In the genomic region with DNA sequence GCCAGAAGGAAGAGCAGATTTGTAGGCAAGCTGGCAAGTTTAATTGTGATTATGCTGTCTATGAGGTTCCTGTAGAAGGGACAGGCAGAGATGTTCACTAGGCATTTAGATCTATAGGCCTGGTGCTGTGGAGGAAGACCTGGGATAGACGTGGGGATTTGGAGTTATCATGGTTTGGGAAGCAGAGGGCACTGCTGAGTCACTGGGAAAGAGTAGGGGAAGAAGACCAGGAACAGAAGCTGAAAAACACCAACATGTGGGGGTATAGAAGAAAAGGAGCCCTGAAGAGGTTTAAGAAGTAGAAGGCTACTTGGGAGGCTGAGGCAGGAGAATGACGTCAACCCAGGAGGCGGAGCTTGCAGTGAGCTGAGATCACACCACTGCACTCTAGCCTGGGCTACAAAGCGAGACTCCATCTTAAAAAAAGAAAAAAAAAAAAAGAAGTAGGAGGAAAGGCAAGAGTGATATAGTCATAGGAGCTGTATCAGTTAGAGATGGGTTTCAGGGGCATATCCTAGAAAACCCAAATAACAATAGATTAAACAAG, we compare ENCODE assay signal across 16 cellular contexts. TPM values are rescaled to one million over a fixed set of nuclear protein-coding genes. Genes with fewer than 3 reads are reported as not detected.
DNase-seq lines count a peak whose midpoint lies in the region; ATAC-seq, FAIRE-seq and TF ChIP-seq lines count a peak whose summit lies in the region.
"Had no signal": no experiment of that assay in that cellular context is flagged by ENCODE, and none has a peak within 500 bp of the region (broad histone marks: within the 10 kb centered on the region; RNA-seq: fewer than 3 reads in every experiment).

No MANE protein-coding gene starts in this region.

- no peak overlapping the region for H2AK5ac ChIP-seq in H1 (ENCODE audit: low read depth, low read length)

- no peaks in the 10 kb centered on the region for H3K79me1 ChIP-seq in H1 (ENCODE audit: low read depth, low read length)

- no peak overlapping the region for H4K91ac ChIP-seq in H1 (replicated peaks; ENCODE audit: insufficient read length, low read length)

- H3K27me3 Mint-ChIP-seq in activated CD8-positive, alpha-beta T cell treated with anti-CD3 and anti-CD28 coated beads for 36 hours, result no peaks in the 10 kb centered on the region
- H3K27me3 Mint-ChIP-seq in activated CD8-positive, alpha-beta T cell treated with anti-CD3 and anti-CD28 coated beads, Interleukin-2, amount 10 ng/mL, durations not matched to agents 7 days and 5 days (ENCODE audit: low read depth), result no peaks in the 10 kb centered on the region
- H3K27me3 Mint-ChIP-seq in neural progenitor cell (ENCODE audit: insufficient read depth, low read depth), result peaks cover 3% of the 10 kb centered on the region

- no peak for TF ChIP-seq CTCF in activated CD8-positive, alpha-beta T cell treated with anti-CD3 and anti-CD28 coated beads for 36 hours (IDR thresholded peaks at IDR 0.05)
- TF ChIP-seq CTCF in H1 (IDR thresholded peaks at IDR 0.05; ENCODE audit: control extremely low read depth in 1 of 3, insufficient read depth in 1 of 3, low read depth in 1 of 3, low read length in 3 of 3) (peak; percentile 33 to 52 (median 43)), neural progenitor cell (IDR thresholded peaks at IDR 0.05) (no peak)

- peak; percentile 59 to 71 for TF ChIP-seq RAD21 in H1 (IDR thresholded peaks at IDR 0.05 in 1 of 2, conservative IDR thresholded peaks at IDR 0.05 in 1 of 2; ENCODE audit: low read depth in 2 of 2, low read length in 2 of 2)

- no peaks in the 10 kb centered on the region for H3K4me1 ChIP-seq in H1 (replicated peaks in 1 of 4; ENCODE audit: control insufficient read depth in 3 of 4, insufficient read depth in 4 of 4, low read length in 3 of 4)
- peaks cover 4% of the 10 kb centered on the region for H3K4me1 ChIP-seq in neural progenitor cell
- no peaks in the 10 kb centered on the region for H3K4me1 ChIP-seq in aorta (ENCODE audit: control insufficient read depth in 1 of 2, insufficient read depth in 2 of 2, low read length in 2 of 2)
- H3K4me1 ChIP-seq: A549, SJSA1, tibial artery had no signal

- H3K4me3 Mint-ChIP-seq in activated CD8-positive, alpha-beta T cell treated with anti-CD3 and anti-CD28 coated beads for 36 hours, result no peak overlapping the region
- H3K4me3 Mint-ChIP-seq in activated CD8-positive, alpha-beta T cell treated with anti-CD3 and anti-CD28 coated beads, Interleukin-2, amount 10 ng/mL, durations not matched to agents 7 days and 5 days, result no peak overlapping the region
- no peak overlapping the region for H3K4me3 Mint-ChIP-seq in neural progenitor cell
- H3K4me3 Mint-ChIP-seq: activated T-cell treated with anti-CD3 and anti-CD28 coated beads, Interleukin-2, amount 50 U/mL, for 72 hours; naive B cell had no signal

- H3K4ac ChIP-seq in H1 (replicated peaks; ENCODE audit: insufficient read length, low read depth, low read length), result no peak overlapping the region

- H3K9ac ChIP-seq in H1 (replicated peaks in 1 of 4; ENCODE audit: extremely low read depth in 1 of 4, low read depth in 3 of 4, low read length in 3 of 4), result no peak overlapping the region
- no peak overlapping the region for H3K9ac ChIP-seq in neural progenitor cell

- H4K8ac ChIP-seq in H1 (ENCODE audit: extremely low read depth, insufficient read depth, low read length), result no peak overlapping the region

- H3K4me2 ChIP-seq in H1 (ENCODE audit: insufficient read depth in 1 of 2, low read depth in 2 of 2, low read length in 2 of 2) (no peak overlapping the region), neural progenitor cell (no peak overlapping the region)
- H3K4me2 ChIP-seq: A549 had no signal

- H3K36me3 ChIP-seq in H1 (ENCODE audit: control insufficient read depth in 2 of 4, insufficient read depth in 4 of 4, low read length in 3 of 4), result no peaks in the 10 kb centered on the region
- no peaks in the 10 kb centered on the region for H3K36me3 ChIP-seq in neural progenitor cell
- H3K36me3 ChIP-seq in aorta (ENCODE audit: control insufficient read depth in 1 of 2, insufficient read depth in 2 of 2, low read length in 1 of 2), result no peaks in the 10 kb centered on the region
- H3K36me3 ChIP-seq: SJSA1, tibial artery had no signal

- H3K14ac ChIP-seq in H1 (ENCODE audit: insufficient read length), result no peak overlapping the region

- no peak for ATAC-seq in activated CD8-positive, alpha-beta T cell treated with anti-CD3 and anti-CD28 coated beads for 36 hours
- ATAC-seq in activated CD8-positive, alpha-beta T cell treated with anti-CD3 and anti-CD28 coated beads, Interleukin-2, amount 10 ng/mL, durations not matched to agents 7 days and 5 days, result no peak
- no peak for ATAC-seq in aorta (ENCODE audit: low FRiP score)
- ATAC-seq: activated T-cell treated with anti-CD3 and anti-CD28 coated beads, Interleukin-2, amount 50 U/mL, for 72 hours had no signal

- POLR2A ChIA-PET in activated CD8-positive, alpha-beta T cell treated with anti-CD3 and anti-CD28 coated beads for 36 hours (lab: Charles Lee), result interaction anchor here (0.6 to 1.1 kb wide), 2 partner anchors 12 to 213 kb away, joined by 3 to 4 read pairs; no protein-coding TSS in a partner anchor
- POLR2A ChIA-PET in activated CD8-positive, alpha-beta T cell treated with anti-CD3 and anti-CD28 coated beads, Interleukin-2, amount 10 ng/mL, durations not matched to agents 7 days and 5 days (lab: Charles Lee), result interaction anchor here (0.7 kb wide), 1 partner anchor 20 kb away, joined by 3 read pairs; no protein-coding TSS in a partner anchor
- POLR2A ChIA-PET in H1 (lab: Charles Lee; ENCODE audit: partially characterized antibody), result interaction anchor here (1.3 kb wide), 1 partner anchor 95 kb away, joined by 4 read pairs; no protein-coding TSS in a partner anchor

- no peak overlapping the region for H2BK12ac ChIP-seq in H1 (ENCODE audit: low read depth, low read length)

- H4K20me1 ChIP-seq in H1 (replicated peaks in 1 of 2; ENCODE audit: control insufficient read depth in 1 of 2, insufficient read depth in 2 of 2, low read length in 2 of 2) (no peaks in the 10 kb centered on the region), neural progenitor cell (ENCODE audit: low read depth) (no peaks in the 10 kb centered on the region)

- no peak overlapping the region for H3K27ac ChIP-seq in H1 (ENCODE audit: low read depth, low read length)
- no peak overlapping the region for H3K27ac ChIP-seq in neural progenitor cell
- H3K27ac ChIP-seq in aorta (ENCODE audit: low read depth in 1 of 2, low read length in 2 of 2), result no peak overlapping the region
- H3K27ac ChIP-seq: A549, SJSA1, tibial artery had no signal

- no peak overlapping the region for H3K4me3 ChIP-seq in H1 (ENCODE audit: extremely low read depth in 1 of 4, insufficient read depth in 2 of 4, low read depth in 3 of 4, low read length in 4 of 4)
- no peak overlapping the region for H3K4me3 ChIP-seq in neural progenitor cell
- H3K4me3 ChIP-seq in aorta (ENCODE audit: low read length in 2 of 2), result no peak overlapping the region
- H3K4me3 ChIP-seq: A549, SJSA1, tibial artery had no signal

- no peak overlapping the region for H2BK15ac ChIP-seq in H1 (ENCODE audit: low read length)

- DNase-seq in activated CD8-positive, alpha-beta T cell treated with anti-CD3 and anti-CD28 coated beads for 36 hours, result peak; percentile 26
- no peak for DNase-seq in activated CD8-positive, alpha-beta T cell treated with anti-CD3 and anti-CD28 coated beads, Interleukin-2, amount 10 ng/mL, durations not matched to agents 7 days and 5 days
- DNase-seq in OCI-M1 (lab: John Stamatoyannopoulos, UW) (peak; percentile 6), H1 (ENCODE audit: low read depth in 1 of 2, low spot score in 2 of 2) (no peak), neural progenitor cell (ENCODE audit: low spot score) (no peak), aorta (no peak), superior temporal gyrus (ENCODE audit: extremely low spot score) (no peak), NCI-H526 treated with DMSO at 0.1 percent for 48 hours (lab: John Stamatoyannopoulos, UW) (no peak)
- DNase-seq: activated CD4-positive, CD25-positive, alpha-beta regulatory T cell; activated T-cell treated with anti-CD3 and anti-CD28 coated beads, Interleukin-2, amount 50 U/mL, for 72 hours; naive B cell; NCI-H1105 treated with DMSO at 0.1 percent for 48 hours; tibial artery had no signal

- no peak overlapping the region for H2BK20ac ChIP-seq in H1 (ENCODE audit: low read length)

- no peak overlapping the region for H4K5ac ChIP-seq in H1 (ENCODE audit: insufficient read length, low read depth, low read length)

- TF ChIP-seq POLR2A in H1 (IDR thresholded peaks at IDR 0.05; ENCODE audit: control extremely low read depth in 1 of 2, low read depth in 2 of 2, low read length in 2 of 2), result no peak

- H3K56ac ChIP-seq in H1 (replicated peaks; ENCODE audit: insufficient read length, low read depth, low read length), result no peak overlapping the region

- H3K23me2 ChIP-seq in H1 (ENCODE audit: low read depth, low read length), result no peaks in the 10 kb centered on the region

- WGBS in H1 (ENCODE audit: extremely low coverage in 1 of 2, insufficient coverage in 1 of 2, insufficient read length in 1 of 2, insufficient replicate concordance in 2 of 2, low coverage in 1 of 2, low lambda C conversion rate in 2 of 2, missing lambda C conversion rate in 1 of 2), 2 experiments, result 56% methylated on average over 4 of the region's 4 CpGs; no CpG with 5 or more reads in 1 of the 2 experiments
- WGBS in aorta, 2 donors, result 57 to 64% methylated on average over 4 of the region's 4 CpGs

- no peak for FAIRE-seq in H1 (lab: Jason Lieb, UNC)
- FAIRE-seq: A549 had no signal

- H3K27ac Mint-ChIP-seq in activated CD8-positive, alpha-beta T cell treated with anti-CD3 and anti-CD28 coated beads for 36 hours, result no peak overlapping the region
- no peak overlapping the region for H3K27ac Mint-ChIP-seq in activated CD8-positive, alpha-beta T cell treated with anti-CD3 and anti-CD28 coated beads, Interleukin-2, amount 10 ng/mL, durations not matched to agents 7 days and 5 days
- peak overlapping the region; percentile 15 for H3K27ac Mint-ChIP-seq in neural progenitor cell
- H3K27ac Mint-ChIP-seq: activated T-cell treated with anti-CD3 and anti-CD28 coated beads, Interleukin-2, amount 50 U/mL, for 72 hours; naive B cell had no signal

- H3K9me3 ChIP-seq in H1 (ENCODE audit: insufficient read depth in 2 of 2, low read depth in 1 of 2, low read length in 1 of 2) (no peaks in the 10 kb centered on the region), neural progenitor cell (ENCODE audit: low read depth) (no peaks in the 10 kb centered on the region), aorta (ENCODE audit: control insufficient read depth, low read length) (no peaks in the 10 kb centered on the region)
- H3K9me3 ChIP-seq: A549, SJSA1, tibial artery had no signal

- no peak overlapping the region for H3K23ac ChIP-seq in H1 (ENCODE audit: insufficient read length)

- no peaks in the 10 kb centered on the region; a peak in 1 of 7 replicates for H3K27me3 ChIP-seq in H1 (replicated peaks in 1 of 4; ENCODE audit: control insufficient read depth in 3 of 4, extremely low read depth in 1 of 4, insufficient read depth in 3 of 4, low read length in 3 of 4)
- H3K27me3 ChIP-seq in neural progenitor cell, result no peaks in the 10 kb centered on the region
- H3K27me3 ChIP-seq in aorta (ENCODE audit: control insufficient read depth in 1 of 2, insufficient read depth in 2 of 2, low read length in 1 of 2), result no peaks in the 10 kb centered on the region
- H3K27me3 ChIP-seq: SJSA1, tibial artery had no signal

- H2BK5ac ChIP-seq in H1 (ENCODE audit: low read depth, low read length), result no peak overlapping the region

- no peak for TF ChIP-seq EP300 in H1 (IDR thresholded peaks at IDR 0.05; ENCODE audit: borderline replicate concordance in 1 of 2, low read depth in 2 of 2, low read length in 2 of 2)

- intact Hi-C loops in activated CD8-positive, alpha-beta T cell treated with anti-CD3 and anti-CD28 coated beads for 36 hours (cut with micrococcal nuclease), result no loop called here
- intact Hi-C loops in aorta (cut with DNase I), result no loop called here

- H2AFZ ChIP-seq in H1 (ENCODE audit: low read length) (no peak overlapping the region; the same call in 1 of the 2 replicates), neural progenitor cell (replicated peaks) (no peak overlapping the region)

- H3K18ac ChIP-seq in H1 (ENCODE audit: extremely low read depth, low read length), result no peak overlapping the region

- H3K9me3 Mint-ChIP-seq in activated CD8-positive, alpha-beta T cell treated with anti-CD3 and anti-CD28 coated beads for 36 hours, result no peaks in the 10 kb centered on the region
- H3K9me3 Mint-ChIP-seq in activated CD8-positive, alpha-beta T cell treated with anti-CD3 and anti-CD28 coated beads, Interleukin-2, amount 10 ng/mL, durations not matched to agents 7 days and 5 days (ENCODE audit: insufficient read depth), result no peaks in the 10 kb centered on the region
- peaks cover 4% of the 10 kb centered on the region for H3K9me3 Mint-ChIP-seq in neural progenitor cell

- CTCF ChIA-PET in activated CD8-positive, alpha-beta T cell treated with anti-CD3 and anti-CD28 coated beads for 36 hours (lab: Charles Lee), result no interaction called here
- CTCF ChIA-PET in activated CD8-positive, alpha-beta T cell treated with anti-CD3 and anti-CD28 coated beads, Interleukin-2, amount 10 ng/mL, durations not matched to agents 7 days and 5 days (lab: Charles Lee), result interaction anchor here (0.6 to 1.8 kb wide), 3 partner anchors 10 to 80 kb away, joined by 3 to 4 read pairs (median 3); no protein-coding TSS in a partner anchor
- CTCF ChIA-PET in H1 (lab: Charles Lee; ENCODE audit: partially characterized antibody), result interaction anchor here (0.8 to 3.5 kb wide), 19 partner anchors 9 to 169 kb away, joined by 3 to 19 read pairs (median 5); a partner anchor contains a TSS

- H3K4me1 Mint-ChIP-seq in activated CD8-positive, alpha-beta T cell treated with anti-CD3 and anti-CD28 coated beads for 36 hours (ENCODE audit: low read depth), result no peaks in the 10 kb centered on the region
- H3K4me1 Mint-ChIP-seq in activated CD8-positive, alpha-beta T cell treated with anti-CD3 and anti-CD28 coated beads, Interleukin-2, amount 10 ng/mL, durations not matched to agents 7 days and 5 days (ENCODE audit: low read depth), result no peaks in the 10 kb centered on the region
- H3K4me1 Mint-ChIP-seq in neural progenitor cell, result peaks cover 5% of the 10 kb centered on the region
- H3K4me1 Mint-ChIP-seq: naive B cell had no signal

- no peaks in the 10 kb centered on the region for H3F3A ChIP-seq in neural progenitor cell (ENCODE audit: low read depth)

- H2BK120ac ChIP-seq in H1 (replicated peaks; ENCODE audit: low read depth, low read length), result no peak overlapping the region

- no peaks in the 10 kb centered on the region for H3K36me3 Mint-ChIP-seq in activated CD8-positive, alpha-beta T cell treated with anti-CD3 and anti-CD28 coated beads for 36 hours (ENCODE audit: low read depth)
- no peaks in the 10 kb centered on the region for H3K36me3 Mint-ChIP-seq in activated CD8-positive, alpha-beta T cell treated with anti-CD3 and anti-CD28 coated beads, Interleukin-2, amount 10 ng/mL, durations not matched to agents 7 days and 5 days (ENCODE audit: low read depth)
- H3K36me3 Mint-ChIP-seq in neural progenitor cell, result peaks cover 2% of the 10 kb centered on the region

- H3K79me2 ChIP-seq in H1 (ENCODE audit: control insufficient read depth in 1 of 2, insufficient read depth in 2 of 2, low read length in 2 of 2) (no peaks in the 10 kb centered on the region), neural progenitor cell (ENCODE audit: low read depth) (no peaks in the 10 kb centered on the region)

RNA-seq across cellular contexts. Expression of a gene that starts 19.3 kb away (rescaled TPM):
- under 1 TPM; 0.07 to 0.09 TPM for total RNA-seq in activated CD8-positive, alpha-beta T cell treated with anti-CD3 and anti-CD28 coated beads for 36 hours
- not detected for total RNA-seq in activated CD8-positive, alpha-beta T cell treated with anti-CD3 and anti-CD28 coated beads, Interleukin-2, amount 10 ng/mL, durations not matched to agents 7 days and 5 days
- not detected in 2 replicates for total RNA-seq in H1 (2021; fragmentation: NEBNext Ultra II Directional; extraction: Animal tissue kit (Norgen Biotek cat#: 25700))
- polyA plus RNA-seq in H1 (2011; rRNA removed) (not detected in 2 replicates), aorta (not detected)
- polyA plus RNA-seq in H1 (2011; cell fraction: cytosol; rRNA removed), result not detected
- polyA plus RNA-seq in H1 (2011; cell fraction: nucleus; rRNA removed), result not detected
- not detected in 4 replicates for polyA plus RNA-seq in H1 (2012, experiment 1 of 2)
- polyA plus RNA-seq in H1 (2012, experiment 2 of 2), result not detected
- not detected for polyA plus RNA-seq in H1 (2013, experiment 1 of 2)
- 0.02 TPM for polyA plus RNA-seq in H1 (2013, experiment 2 of 2)
- polyA minus RNA-seq in H1 (2011; rRNA and poly(A)+ RNA removed), result not detected in 2 replicates
- not detected for polyA minus RNA-seq in H1 (2011; cell fraction: cytosol; rRNA and poly(A)+ RNA removed)
- not detected for polyA minus RNA-seq in H1 (2011; cell fraction: nucleus; rRNA and poly(A)+ RNA removed)
- total RNA-seq in neural progenitor cell (ENCODE audit: low replicate concordance) (0.03 TPM in 1 of 2 replicates, not detected in the other), aorta (under 1 TPM in 1 of 2 donors, not detected in 1; 0.23 TPM)
- total RNA-seq: activated T-cell treated with anti-CD3 and anti-CD28 coated beads, Interleukin-2, amount 50 U/mL, for 72 hours; epithelial cell of proximal tubule; SJSA1 had no signal

RNA-seq across cellular contexts. Expression of a gene that starts 44.4 kb away (rescaled TPM):
- total RNA-seq in activated CD8-positive, alpha-beta T cell treated with anti-CD3 and anti-CD28 coated beads for 36 hours, result 10 to 100 TPM; 56.1 to 57.9 TPM
- total RNA-seq in activated CD8-positive, alpha-beta T cell treated with anti-CD3 and anti-CD28 coated beads, Interleukin-2, amount 10 ng/mL, durations not matched to agents 7 days and 5 days, result 10 to 100 TPM; 58.5 to 61.2 TPM
- total RNA-seq in H1 (2021; fragmentation: NEBNext Ultra II Directional; extraction: Animal tissue kit (Norgen Biotek cat#: 25700)), result 108 and 113 TPM in 2 replicates
- polyA plus RNA-seq in H1 (2011; rRNA removed) (59.5 and 78.4 TPM in 2 replicates), aorta (100 to 1,000 TPM; 123 to 221 TPM)
- 107 TPM for polyA plus RNA-seq in H1 (2011; cell fraction: cytosol; rRNA removed)
- 17.3 TPM for polyA plus RNA-seq in H1 (2011; cell fraction: nucleus; rRNA removed)
- polyA plus RNA-seq in H1 (2012, experiment 1 of 2), result 85.1 to 135 TPM (median 91.4 TPM) in 4 replicates
- polyA plus RNA-seq in H1 (2012, experiment 2 of 2), result 90.6 TPM
- polyA plus RNA-seq in H1 (2013, experiment 1 of 2), result 105 TPM
- 107 TPM for polyA plus RNA-seq in H1 (2013, experiment 2 of 2)
- polyA minus RNA-seq in H1 (2011; rRNA and poly(A)+ RNA removed), result 25.4 and 26.4 TPM in 2 replicates
- 31.1 TPM for polyA minus RNA-seq in H1 (2011; cell fraction: cytosol; rRNA and poly(A)+ RNA removed)
- 15.2 TPM for polyA minus RNA-seq in H1 (2011; cell fraction: nucleus; rRNA and poly(A)+ RNA removed)
- total RNA-seq in neural progenitor cell (ENCODE audit: low replicate concordance) (105 and 114 TPM in 2 replicates), aorta (10 to 100 TPM; 68.3 to 76.3 TPM)

Comparison
In these comparisons a context has a peak if more than half of its experiments do, and no peak if none do; other contexts are left out.
1. DNase-seq: peak in activated CD8-positive, alpha-beta T cell treated with anti-CD3 and anti-CD28 coated beads for 36 hours (single experiment) and OCI-M1 (single experiment); none in activated CD8-positive, alpha-beta T cell treated with anti-CD3 and anti-CD28 coated beads, Interleukin-2, amount 10 ng/mL, durations not matched to agents 7 days and 5 days (single experiment), H1 (0 of 2), neural progenitor cell (single experiment), aorta (0 of 2), superior temporal gyrus (single experiment) and NCI-H526 treated with DMSO at 0.1 percent for 48 hours (single experiment).
2. CTCF ChIP-seq: peak in H1 (3 of 3); none in activated CD8-positive, alpha-beta T cell treated with anti-CD3 and anti-CD28 coated beads for 36 hours (single experiment) and neural progenitor cell (single experiment).